ENCODE assay signal across 15 cellular contexts in genomic region chr13:23674795-23675640, GRCh38.
DNase-seq lines count a peak whose midpoint lies in the region; ATAC-seq, FAIRE-seq and TF ChIP-seq lines count a peak whose summit lies in the region.
"Had no signal": no experiment of that assay in that cellular context is flagged by ENCODE, and none has a peak within 500 bp of the region (broad histone marks: within the 10 kb centered on the region; RNA-seq: fewer than 3 reads in every experiment).

No MANE protein-coding gene starts in this region.

- H3K4me3 ChIP-seq in GM12878, result no peak overlapping the region
- H3K4me3 ChIP-seq: dorsolateral prefrontal cortex, HAP-1, mucosa of descending colon, thoracic aorta had no signal

- RAD21 ChIA-PET in GM12878 (lab: Charles Lee; ENCODE audit: unreplicated experiment), result no interaction called here

- no peak overlapping the region for H3K27ac ChIP-seq in GM12878 (ENCODE audit: control insufficient read depth, insufficient read depth)
- H3K27ac ChIP-seq: 22Rv1, dorsolateral prefrontal cortex, thoracic aorta had no signal

- intact Hi-C loops in GM12878 (cut with micrococcal nuclease; ENCODE audit: unreplicated experiment), result no loop called here

- H3K36me3 ChIP-seq in GM12878 (ENCODE audit: control insufficient read depth in 2 of 2, insufficient read depth in 2 of 2, low read length in 1 of 2), result peaks cover 0 to 10% of the 10 kb centered on the region in 2 experiments; a peak in 1 of 4 replicates
- H3K36me3 ChIP-seq: HAP-1, thoracic aorta had no signal

- TF ChIP-seq EP300 in GM12878 (IDR thresholded peaks at IDR 0.05; ENCODE audit: borderline replicate concordance in 1 of 2, control insufficient read depth in 1 of 2, low read depth in 2 of 2, low read length in 2 of 2), result no peak

- peak; percentile 54 for ATAC-seq in GM12878
- no peak for ATAC-seq in HG03025 (IDR thresholded peaks at IDR 0.05; ENCODE audit: low FRiP score, unreplicated experiment)
- ATAC-seq: mucosa of descending colon had no signal

- no peaks in the 10 kb centered on the region for H3K9me3 Mint-ChIP-seq in nephron

- WGBS in GM12878 (ENCODE audit: insufficient coverage, insufficient replicate concordance, low lambda C conversion rate, missing lambda C conversion rate), result 59% methylated on average over 5 of the region's 5 CpGs

- no peaks in the 10 kb centered on the region for H3K27me3 Mint-ChIP-seq in nephron (ENCODE audit: low read depth)

- no peaks in the 10 kb centered on the region; the same call in 2 of the 3 replicates for H3K9me3 ChIP-seq in GM12878 (replicated peaks; ENCODE audit: control insufficient read depth, insufficient read depth, low read length)
- H3K9me3 ChIP-seq: HAP-1, mucosa of descending colon, thoracic aorta had no signal

- peaks cover 52% of the 10 kb centered on the region for H3K4me1 Mint-ChIP-seq in nephron

- TF ChIP-seq RAD21 in GM12878 (IDR thresholded peaks at IDR 0.05; ENCODE audit: insufficient read depth, low read depth, low read length), result no peak

- in situ Hi-C loops in GM12878 (cut with MboI), result no loop called here

- no peak overlapping the region for H3K9ac ChIP-seq in GM12878 (ENCODE audit: control insufficient read depth, insufficient read depth, low read length)

- H3K4me2 ChIP-seq in GM12878 (ENCODE audit: control insufficient read depth, insufficient read depth), result no peak overlapping the region

- no peaks in the 10 kb centered on the region for H3K79me2 ChIP-seq in GM12878 (ENCODE audit: control insufficient read depth, insufficient read depth, low read length)

- CTCF ChIA-PET in GM12878 (lab: Yijun Ruan, JAX), result interaction anchor here (2.0 kb wide), 1 partner anchor 14 kb away, joined by 6 read pairs; no protein-coding TSS in a partner anchor

- SMC1A ChIA-PET in GM12878 (lab: Charles Lee; ENCODE audit: uncharacterized antibody, unreplicated experiment), result no interaction called here

- H4K20me1 ChIP-seq in GM12878 (ENCODE audit: control insufficient read depth, insufficient read depth), result no peaks in the 10 kb centered on the region

- H3K36me3 Mint-ChIP-seq in nephron (ENCODE audit: low read depth), result peaks cover 40% of the 10 kb centered on the region
- H3K36me3 Mint-ChIP-seq: activated naive CD8-positive, alpha-beta T cell had no signal

- peak overlapping the region; percentile 8 to 89 (median 57) for H3K27ac Mint-ChIP-seq in nephron
- H3K27ac Mint-ChIP-seq: activated naive CD8-positive, alpha-beta T cell had no signal

- no peaks in the 10 kb centered on the region for H3K27me3 ChIP-seq in GM12878 (replicated peaks in 1 of 2; ENCODE audit: control insufficient read depth in 2 of 2, insufficient read depth in 2 of 2, low read length in 1 of 2)
- H3K27me3 ChIP-seq: dorsolateral prefrontal cortex had no signal

- H2AFZ ChIP-seq in GM12878 (ENCODE audit: control insufficient read depth, low read depth, low read length), result no peak overlapping the region

- BruUV-seq in GM12878 (replicated peaks; lab: Mats Ljungman, UMichigan), result no TSS peak

- DNase-seq in NCI-H748 (lab: John Stamatoyannopoulos, UW; ENCODE audit: unreplicated experiment) (peak; percentile 30), NCI-H748 treated with DMSO at 0.1 percent for 48 hours (lab: John Stamatoyannopoulos, UW) (no peak), LHCN-M2 (ENCODE audit: low read depth) (peak; percentile 83), GM12878 (ENCODE audit: low read depth, low spot score) (no peak), DMS114 treated with DMSO at 0.1 percent for 48 hours (lab: John Stamatoyannopoulos, UW; ENCODE audit: unreplicated experiment) (no peak)
- no peak for DNase-seq in activated effector memory CD4-positive, alpha-beta T cell treated with anti-CD3 and anti-CD28 coated beads, Interleukin-2, amount 50 U/mL, for 16 hours
- DNase-seq: dorsolateral prefrontal cortex, mucosa of descending colon, NCI-H187 had no signal

- H3K4me1 ChIP-seq in GM12878 (ENCODE audit: control insufficient read depth, insufficient read depth, low read length), result peaks cover 4% of the 10 kb centered on the region; the same call in 1 of the 2 replicates

- POLR2A ChIA-PET in GM12878 (lab: Charles Lee), result no interaction called here

- FAIRE-seq in GM12878 (lab: Jason Lieb, UNC), result no peak

- no peak overlapping the region for H3K4me3 Mint-ChIP-seq in nephron
- H3K4me3 Mint-ChIP-seq: activated naive CD8-positive, alpha-beta T cell had no signal

- TF ChIP-seq CTCF in GM12878 (IDR thresholded peaks at IDR 0.05 in 2 of 3, conservative IDR thresholded peaks at IDR 0.05 in 1 of 3; ENCODE audit: control insufficient read depth in 2 of 3, extremely low read depth in 1 of 3, insufficient read depth in 1 of 3, low read depth in 3 of 3, low read length in 3 of 3), result no peak
- no peak for TF ChIP-seq CTCF in nephron (IDR thresholded peaks at IDR 0.05; ENCODE audit: unreplicated experiment in 3 of 3)

- TF ChIP-seq POLR2A in GM12878 (IDR thresholded peaks at IDR 0.05; ENCODE audit: low read depth, low read length), result no peak

TF ChIP-seq in GM12878, 131 proteins besides CTCF, POLR2A, EP300 and RAD21 (continues in another document):
- TF ChIP-seq SMAD1 (IDR thresholded peaks at IDR 0.05; ENCODE audit: low read depth, partially characterized antibody) (no peak), POLR2AphosphoS5 (IDR thresholded peaks at IDR 0.05; ENCODE audit: low read length) (no peak), EZH2 (IDR thresholded peaks at IDR 0.05; ENCODE audit: borderline replicate concordance, control insufficient read depth, low read depth, low read length) (no peak), CREB1 (IDR thresholded peaks at IDR 0.05; ENCODE audit: low read depth) (peak; percentile 86), RELB (IDR thresholded peaks at IDR 0.05; ENCODE audit: low read depth) (no peak), ZBED1 (IDR thresholded peaks at IDR 0.05; ENCODE audit: borderline replicate concordance) (no peak), JUNB (IDR thresholded peaks at IDR 0.05) (peak; percentile 54; the same call in 1 of the 2 replicates), SPI1 (IDR thresholded peaks at IDR 0.05; ENCODE audit: borderline replicate concordance, insufficient read depth, low read depth, low read length) (0 out of 2 replicates have a peak, but pooled peaks have one; percentile 28), MEF2B (IDR thresholded peaks at IDR 0.05; ENCODE audit: partially characterized antibody, poor library complexity, severe bottlenecking) (no peak), ZSCAN29 (IDR thresholded peaks at IDR 0.05) (no peak), ZNF622 (IDR thresholded peaks at IDR 0.05) (no peak), NFIC (IDR thresholded peaks at IDR 0.05; ENCODE audit: low read depth, low read length) (0 out of 2 replicates have a peak, but pooled peaks have one; percentile 30), PKNOX1 (IDR thresholded peaks at IDR 0.05) (no peak), SMC3 (IDR thresholded peaks at IDR 0.05; ENCODE audit: borderline replicate concordance, low read length) (no peak)
- TF ChIP-seq, protein P1, sequence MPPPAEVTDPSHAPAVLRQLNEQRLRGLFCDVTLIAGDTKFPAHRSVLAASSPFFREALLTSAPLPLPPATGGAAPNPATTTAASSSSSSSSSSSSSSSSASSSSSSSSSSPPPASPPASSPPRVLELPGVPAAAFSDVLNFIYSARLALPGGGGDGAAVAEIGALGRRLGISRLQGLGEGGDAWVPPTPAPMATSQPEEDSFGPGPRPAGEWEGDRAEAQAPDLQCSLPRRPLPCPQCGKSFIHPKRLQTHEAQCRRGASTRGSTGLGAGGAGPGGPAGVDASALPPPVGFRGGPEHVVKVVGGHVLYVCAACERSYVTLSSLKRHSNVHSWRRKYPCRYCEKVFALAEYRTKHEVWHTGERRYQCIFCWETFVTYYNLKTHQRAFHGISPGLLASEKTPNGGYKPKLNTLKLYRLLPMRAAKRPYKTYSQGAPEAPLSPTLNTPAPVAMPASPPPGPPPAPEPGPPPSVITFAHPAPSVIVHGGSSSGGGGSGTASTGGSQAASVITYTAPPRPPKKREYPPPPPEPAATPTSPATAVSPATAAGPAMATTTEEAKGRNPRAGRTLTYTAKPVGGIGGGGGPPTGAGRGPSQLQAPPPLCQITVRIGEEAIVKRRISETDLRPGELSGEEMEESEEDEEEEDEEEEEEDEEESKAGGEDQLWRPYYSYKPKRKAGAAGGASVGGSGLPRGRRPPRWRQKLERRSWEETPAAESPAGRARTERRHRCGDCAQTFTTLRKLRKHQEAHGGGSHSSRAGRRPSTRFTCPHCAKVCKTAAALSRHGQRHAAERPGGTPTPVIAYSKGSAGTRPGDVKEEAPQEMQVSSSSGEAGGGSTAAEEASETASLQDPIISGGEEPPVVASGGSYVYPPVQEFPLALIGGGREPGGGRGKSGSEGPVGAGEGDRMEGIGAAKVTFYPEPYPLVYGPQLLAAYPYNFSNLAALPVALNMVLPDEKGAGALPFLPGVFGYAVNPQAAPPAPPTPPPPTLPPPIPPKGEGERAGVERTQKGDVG (CRISPR knock-in tag; IDR thresholded peaks at IDR 0.05), result no peak

Comparison
In these comparisons a context has a peak if more than half of its experiments do, and no peak if none do; other contexts are left out.
1. DNase-seq: peak in NCI-H748 (single experiment) and LHCN-M2 (single experiment); none in NCI-H748 treated with DMSO at 0.1 percent for 48 hours (single experiment), GM12878 (single experiment), activated effector memory CD4-positive, alpha-beta T cell treated with anti-CD3 and anti-CD28 coated beads, Interleukin-2, amount 50 U/mL, for 16 hours (single experiment) and DMS114 treated with DMSO at 0.1 percent for 48 hours (single experiment).